Comparison of ENCODE assay signal across 25 cellular contexts in genomic region chr6:124722479-124722878, GRCh38.
"Had no signal": no experiment of that assay in that cellular context is flagged by ENCODE, and none has a peak within 500 bp of the region (broad histone marks: within the 10 kb centered on the region; RNA-seq: fewer than 3 reads in every experiment).

No MANE protein-coding gene starts in this region.

- H3K36me3 Mint-ChIP-seq: stimulated activated memory B cell treated with anti-CD40 and anti-IgM and Interleukin-4, amounts not matched to agents 10 μg/mL and 1 μg/mL and 100 μg/mL, for 72 hours; type B pancreatic cell had no signal

- H3K27me3 Mint-ChIP-seq: progenitor cell of endocrine pancreas; stimulated activated memory B cell treated with anti-CD40 and anti-IgM and Interleukin-4, amounts not matched to agents 10 μg/mL and 1 μg/mL and 100 μg/mL, for 72 hours; stimulated activated naive CD8-positive, alpha-beta T cell treated with anti-CD3 and anti-CD28 coated beads, Interleukin-15, amount 100 ng/mL, for 72 hours; type B pancreatic cell had no signal

- H3K9me3 ChIP-seq: left lung, lower lobe of right lung, ovary, right atrium auricular region, right lobe of liver, tibial nerve, uterus had no signal

- H3K36me3 ChIP-seq: left lung, lower lobe of right lung, ovary, right atrium auricular region, right lobe of liver, tibial nerve, uterus had no signal

- H3K4me3 ChIP-seq: left lung, lower lobe of right lung, ovary, right atrium auricular region, right lobe of liver, smooth muscle cell, tibial nerve, uterus had no signal

- H3K27ac ChIP-seq: left lung, lower lobe of right lung, ovary, right atrium auricular region, right lobe of liver, tibial nerve, uterus had no signal

- H3K4me1 Mint-ChIP-seq: naive thymus-derived CD8-positive, alpha-beta T cell; nephron progenitor cell; stimulated activated memory B cell treated with anti-CD40 and anti-IgM and Interleukin-4, amounts not matched to agents 10 μg/mL and 1 μg/mL and 100 μg/mL, for 72 hours; stimulated activated naive CD8-positive, alpha-beta T cell treated with anti-CD3 and anti-CD28 coated beads, Interleukin-15, amount 100 ng/mL, for 72 hours had no signal

- H3K9me3 Mint-ChIP-seq: stimulated activated naive CD8-positive, alpha-beta T cell treated with anti-CD3 and anti-CD28 coated beads, Interleukin-15, amount 100 ng/mL, for 72 hours; type B pancreatic cell had no signal

- H3K27me3 ChIP-seq: left lung, ovary, right atrium auricular region, right lobe of liver, tibial nerve, uterus had no signal

- H3K4me3 Mint-ChIP-seq: naive thymus-derived CD8-positive, alpha-beta T cell; nephron progenitor cell; stimulated activated memory B cell treated with anti-CD40 and anti-IgM and Interleukin-4, amounts not matched to agents 10 μg/mL and 1 μg/mL and 100 μg/mL, for 72 hours; stimulated activated naive CD8-positive, alpha-beta T cell treated with anti-CD3 and anti-CD28 coated beads, Interleukin-15, amount 100 ng/mL, for 72 hours; type B pancreatic cell had no signal

- H3K4me2 ChIP-seq: smooth muscle cell had no signal

- DNase-seq: kidney glomerular epithelial cell; left cardiac atrium; left lung; lower lobe of right lung; mammary epithelial cell; mesenchymal stem cell; naive thymus-derived CD8-positive, alpha-beta T cell; nephron progenitor cell; ovary; right lobe of liver; stimulated activated CD4-positive, alpha-beta T cell treated with anti-CD3 and anti-CD28 coated beads, Interleukin-1b, Interleukin-23, amount 100 ng/mL, for 48 hours; stimulated activated CD4-positive, alpha-beta T cell treated with anti-CD3 and anti-CD28 coated beads, Interleukin-2, amount 100 ng/mL, for 48 hours; stimulated activated CD4-positive, alpha-beta T cell treated with anti-CD3 and anti-CD28 coated beads, Interleukin-4, amount 100 ng/mL, for 4 hours; stimulated activated CD8-positive, alpha-beta memory T cell treated with anti-CD3 and anti-CD28 coated beads, Interleukin-4, amount 100 ng/mL, for 48 hours; stimulated activated naive CD4-positive, alpha-beta T cell treated with Interleukin-2 at 50 U/mL for 16 hours; stimulated activated naive CD8-positive, alpha-beta T cell treated with anti-CD3 and anti-CD28 coated beads, Interleukin-15, amount 100 ng/mL, for 72 hours; substantia nigra; uterus had no signal

- H3K4me1 ChIP-seq: left lung, lower lobe of right lung, right lobe of liver, uterus had no signal

- H3K27ac Mint-ChIP-seq: naive thymus-derived CD8-positive, alpha-beta T cell; nephron progenitor cell; progenitor cell of endocrine pancreas; stimulated activated memory B cell treated with anti-CD40 and anti-IgM and Interleukin-4, amounts not matched to agents 10 μg/mL and 1 μg/mL and 100 μg/mL, for 72 hours; stimulated activated naive CD8-positive, alpha-beta T cell treated with anti-CD3 and anti-CD28 coated beads, Interleukin-15, amount 100 ng/mL, for 72 hours; type B pancreatic cell had no signal

- ATAC-seq: left cardiac atrium; left lung; lower lobe of right lung; naive thymus-derived CD8-positive, alpha-beta T cell; right lobe of liver; stimulated activated memory B cell treated with anti-CD40 and anti-IgM and Interleukin-4, amounts not matched to agents 10 μg/mL and 1 μg/mL and 100 μg/mL, for 72 hours; stimulated activated naive CD8-positive, alpha-beta T cell treated with anti-CD3 and anti-CD28 coated beads, Interleukin-15, amount 100 ng/mL, for 72 hours had no signal

- FAIRE-seq: keratinocyte had no signal
